23 cellular contexts compared by ENCODE assay signal in the genomic region with DNA sequence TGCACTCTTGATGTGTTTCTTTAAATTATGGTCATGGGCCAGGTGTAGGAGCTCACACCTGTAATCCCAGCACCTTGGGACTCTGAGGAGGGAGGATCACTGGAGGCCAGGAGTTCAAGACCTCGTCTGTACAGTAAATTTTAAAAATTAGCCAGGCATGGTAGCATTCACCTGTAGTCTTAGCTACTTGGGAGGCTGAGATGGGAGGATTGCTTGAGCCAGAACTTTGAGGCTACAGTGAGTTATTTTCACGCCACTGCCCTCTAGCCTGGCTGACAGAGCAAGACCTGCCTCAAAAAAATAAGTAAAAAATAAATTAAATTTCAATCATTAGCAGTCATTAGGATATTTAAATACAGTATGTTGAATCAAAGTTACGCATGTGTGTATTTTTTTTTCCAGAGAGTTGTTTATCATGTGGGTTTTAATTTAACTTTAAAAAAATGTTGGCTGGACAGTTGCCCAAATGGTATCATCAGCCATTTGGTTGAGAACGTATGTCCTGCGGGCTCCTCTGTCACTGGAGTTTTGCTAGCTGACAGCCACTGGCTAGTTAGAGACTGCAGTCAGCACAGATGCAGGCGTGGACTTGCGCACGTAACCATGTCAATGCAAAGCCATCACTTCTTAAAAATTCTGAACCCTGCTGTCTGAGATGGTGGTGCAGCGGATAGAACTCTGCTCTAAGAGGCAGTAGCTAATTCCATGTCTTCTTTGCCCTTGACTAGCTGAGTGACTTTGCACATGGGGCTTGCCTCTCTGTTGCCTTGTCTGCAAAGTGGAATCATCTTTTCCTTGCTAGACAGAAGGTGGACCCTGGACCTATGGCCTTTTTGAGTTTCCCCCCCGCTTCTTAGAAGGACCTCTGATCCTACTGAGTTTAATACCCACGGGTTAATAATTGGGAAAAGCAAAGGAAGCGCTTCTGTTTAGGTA.
"Had no signal": no experiment of that assay in that cellular context is flagged by ENCODE, and none has a peak within 500 bp of the region (broad histone marks: within the 10 kb centered on the region; RNA-seq: fewer than 3 reads in every experiment).

No MANE protein-coding gene starts in this region.

- H3K27me3 ChIP-seq: adrenal gland, body of pancreas had no signal

- H3K36me3 ChIP-seq: adrenal gland, WERI-Rb-1 had no signal

- H3K9me3 ChIP-seq: adrenal gland, body of pancreas, SK-N-SH had no signal

- DNase-seq: activated CD4-positive, alpha-beta T cell treated with anti-CD3 and anti-CD28 coated beads for 4 hours; activated CD8-positive, alpha-beta memory T cell treated with anti-CD3 and anti-CD28 coated beads, Interleukin-2, amount 50 U/mL, for 48 hours; activated CD8-positive, alpha-beta T cell treated with anti-CD3 and anti-CD28 coated beads, Interleukin-2, amount 10 ng/mL, durations not matched to agents 7 days and 5 days; activated naive CD4-positive, alpha-beta T cell treated with anti-CD3 and anti-CD28 coated beads, Interleukin-2, amount 50 U/mL, for 16 hours; activated naive CD8-positive, alpha-beta T cell treated with anti-CD3 and anti-CD28 coated beads, Interleukin-2, amount 10 ng/mL, durations not matched to agents 7 days and 5 days; activated T-cell treated with anti-CD3 and anti-CD28 coated beads, Interleukin-2, amount 50 U/mL, for 1 hour; adrenal gland; aorta; body of pancreas; IMR-90; KG1; NCI-H1048; NCI-H1417; NCI-H2029; NCI-H2107; NCI-H2171 treated with DMSO at 0.1 percent for 48 hours; NCI-H226; NCI-H526; NCI-H82; SK-N-SH; T-helper 1 cell; WERI-Rb-1 had no signal

- H3K4me3 ChIP-seq: adrenal gland, body of pancreas had no signal

- H3K9ac ChIP-seq: SK-N-SH had no signal

- ATAC-seq: activated CD4-positive, CD25-positive, alpha-beta regulatory T cell treated with anti-CD3 and anti-CD28 coated beads, Interleukin-2, amount 50 U/mL, for 24 hours; activated CD8-positive, alpha-beta T cell treated with anti-CD3 and anti-CD28 coated beads, Interleukin-2, amount 10 ng/mL, durations not matched to agents 7 days and 5 days; body of pancreas had no signal

- H3K4me1 ChIP-seq: adrenal gland, body of pancreas had no signal

- H3K27ac ChIP-seq: adrenal gland, body of pancreas, WERI-Rb-1 had no signal

- H3K4me2 ChIP-seq: SK-N-SH had no signal
